In the genomic region with DNA sequence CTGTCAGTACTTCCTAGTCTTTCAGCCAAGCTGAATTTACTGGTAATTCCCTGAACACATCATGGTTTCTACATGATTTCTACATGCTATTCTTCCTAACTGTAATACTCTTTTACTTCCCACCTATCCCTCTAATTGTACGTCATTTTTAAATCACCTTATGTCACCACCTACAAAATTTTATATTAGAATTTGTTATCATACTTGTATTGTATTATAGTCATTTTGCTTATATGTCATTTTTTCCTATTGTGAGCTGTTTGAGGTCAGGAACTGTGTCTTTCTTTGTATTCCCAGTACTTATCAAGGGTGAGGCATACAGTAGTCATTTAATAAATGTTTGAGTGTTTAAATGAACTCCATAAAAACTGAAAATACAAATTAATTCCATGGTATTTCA, we compare ENCODE assay signal across 24 cellular contexts.
"Had no signal": no experiment of that assay in that cellular context is flagged by ENCODE, and none has a peak within 500 bp of the region (broad histone marks: within the 10 kb centered on the region; RNA-seq: fewer than 3 reads in every experiment).

No MANE protein-coding gene starts in this region.

- H3K27me3 Mint-ChIP-seq: activated naive CD4-positive, alpha-beta T cell treated with anti-CD3 and anti-CD28 coated beads, Interleukin-2, amount 50 U/mL, for 24 hours; natural killer cell treated with Interleukin-12 subunit alpha and Interleukin-12 subunit beta and Interleukin-15 and Interleukin-18, amount 100 ng/mL, for 72 hours had no signal

- H3K9me3 ChIP-seq: gastroesophageal sphincter, neutrophil, psoas muscle, stomach, suprapubic skin had no signal

- H3K4me1 ChIP-seq: gastroesophageal sphincter, psoas muscle, stomach, suprapubic skin, tibial nerve had no signal

- H3K4me3 ChIP-seq: coronary artery, gastroesophageal sphincter, ovary, psoas muscle, stomach, suprapubic skin, tibial nerve had no signal

- H3K4me1 Mint-ChIP-seq: endodermal cell had no signal

- DNase-seq: activated gamma-delta T cell treated with Interleukin-2 at 50 U/mL for 16 hours; activated T-cell treated with anti-CD3 and anti-CD28 coated beads, Interleukin-2, amount 50 U/mL, for 48 hours; amniotic stem cell; cerebellar nuclear complex; endodermal cell; head of caudate nucleus; hypothalamus; left ventricle myocardium superior; mammary epithelial cell; midbrain; ovary; psoas muscle; right cardiac atrium; stimulated activated CD4-positive, alpha-beta T cell treated with anti-CD3 and anti-CD28 coated beads, Interleukin-4, amount 100 ng/mL, for 24 hours; stomach had no signal

- H3K27me3 ChIP-seq: gastroesophageal sphincter, neutrophil, ovary, stomach, suprapubic skin, tibial nerve had no signal

- H3K27ac Mint-ChIP-seq: activated naive CD4-positive, alpha-beta T cell treated with anti-CD3 and anti-CD28 coated beads, Interleukin-2, amount 50 U/mL, for 24 hours; endodermal cell; T-helper 1 cell treated with Interleukin-12 subunit alpha and Interleukin-12 subunit beta and Interleukin-4 antibody, amounts not matched to agents 30 μg/mL and 1 μg/mL, for 36 hours had no signal

- H3K27ac ChIP-seq: coronary artery, gastroesophageal sphincter, ovary, psoas muscle, stomach, suprapubic skin, tibial nerve had no signal

- FAIRE-seq: bronchial epithelial cell had no signal

- ATAC-seq: gastroesophageal sphincter; left ventricle myocardium superior; natural killer cell treated with Interleukin-12 subunit alpha and Interleukin-12 subunit beta and Interleukin-15 and Interleukin-18, amount 100 ng/mL, for 72 hours; psoas muscle; right cardiac atrium had no signal

- H3K36me3 ChIP-seq: ovary had no signal

- H3K4me3 Mint-ChIP-seq: activated naive CD4-positive, alpha-beta T cell treated with anti-CD3 and anti-CD28 coated beads, Interleukin-2, amount 50 U/mL, for 24 hours; endodermal cell; natural killer cell treated with Interleukin-12 subunit alpha and Interleukin-12 subunit beta and Interleukin-15 and Interleukin-18, amount 100 ng/mL, for 72 hours; T-helper 1 cell treated with Interleukin-12 subunit alpha and Interleukin-12 subunit beta and Interleukin-4 antibody, amounts not matched to agents 30 μg/mL and 1 μg/mL, for 36 hours had no signal
